19 cellular contexts compared by ENCODE assay signal in the genomic region with DNA sequence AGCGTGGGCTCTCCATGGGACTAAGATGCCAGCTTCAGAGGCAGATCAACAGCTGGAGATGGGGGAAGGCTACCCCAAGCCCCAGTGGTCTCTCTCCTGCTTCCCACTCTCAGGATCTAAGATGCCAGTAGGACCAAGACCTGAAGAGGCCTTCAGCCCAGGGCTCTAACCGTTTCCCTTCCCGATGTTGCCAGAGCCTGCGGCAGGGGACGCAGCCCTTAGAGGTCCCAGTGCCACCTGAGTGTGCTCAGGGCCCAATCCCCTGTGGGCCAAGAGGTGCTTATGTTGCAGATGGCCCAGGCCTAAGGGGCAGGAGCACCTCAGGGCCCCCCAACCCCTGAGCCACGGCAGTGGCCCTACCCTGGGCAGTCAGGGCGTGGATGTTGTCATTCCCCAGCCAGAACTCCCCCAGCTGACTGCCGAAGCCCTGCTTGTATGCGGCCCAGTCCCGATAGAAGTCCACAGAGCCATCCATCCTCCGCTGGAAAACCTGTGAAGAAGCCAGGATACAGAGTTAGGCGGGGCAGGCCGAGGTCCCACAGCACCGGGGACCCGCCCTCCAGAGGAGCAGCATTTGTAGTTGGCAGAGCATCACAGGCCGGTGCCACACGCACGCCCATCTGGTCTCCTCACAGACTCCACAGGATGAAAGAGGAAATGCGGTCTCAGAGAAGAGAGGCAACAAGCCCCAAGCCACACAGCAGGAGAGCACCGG. TPM values are rescaled to one million over a fixed set of nuclear protein-coding genes. Genes with fewer than 3 reads are reported as not detected.
DNase-seq lines count a peak whose midpoint lies in the region; ATAC-seq and TF ChIP-seq lines count a peak whose summit lies in the region.
"Had no signal": no experiment of that assay in that cellular context is flagged by ENCODE, and none has a peak within 500 bp of the region (broad histone marks: within the 10 kb centered on the region; RNA-seq: fewer than 3 reads in every experiment).

No MANE protein-coding gene starts in this region.

- TF ChIP-seq CTCF in right atrium auricular region (IDR thresholded peaks at IDR 0.05) (no peak), neutrophil (IDR thresholded peaks at IDR 0.05) (no peak)

- H3K36me3 ChIP-seq in right atrium auricular region (no peaks in the 10 kb centered on the region), neutrophil (peaks cover 78% of the 10 kb centered on the region)

- H3K27ac ChIP-seq in right atrium auricular region (no peak overlapping the region), neutrophil (peak overlapping the region; percentile 95)

- intact Hi-C loops in cardiac septum (cut with DNase I): no loop called here

- H3K27me3 ChIP-seq in right atrium auricular region (no peaks in the 10 kb centered on the region), neutrophil (no peaks in the 10 kb centered on the region)

- H3K9me3 ChIP-seq in right atrium auricular region (no peaks in the 10 kb centered on the region), neutrophil (no peaks in the 10 kb centered on the region)
- H3K9me3 ChIP-seq: BLaER1 treated with 17β-estradiol and CSF1 and Interleukin-3, amounts not matched to agents 10 nM and 100 nM had no signal

- ATAC-seq in HG03025 (IDR thresholded peaks at IDR 0.05; ENCODE audit: low FRiP score, unreplicated experiment): no peak
- ATAC-seq: Right ventricle myocardium inferior had no signal

- H3K4me1 ChIP-seq in right atrium auricular region (no peaks in the 10 kb centered on the region), neutrophil (ENCODE audit: control insufficient read depth in 1 of 2, insufficient read depth in 1 of 2, low read depth in 1 of 2, low read length in 1 of 2) (peaks cover 44 to 59% of the 10 kb centered on the region in 2 experiments)

- peak; percentile 44 for DNase-seq in cardiac septum (ENCODE audit: low spot score)
- no peak for DNase-seq in right atrium auricular region (ENCODE audit: low spot score)
- peak; percentile 38 for DNase-seq in ecto neural progenitor cell (ENCODE audit: low spot score)
- no peak for DNase-seq in nucleus accumbens (lab: John Stamatoyannopoulos, UW)
- DNase-seq in NCI-H526 (lab: John Stamatoyannopoulos, UW): no peak
- DNase-seq: CD8-positive, alpha-beta memory T cell; DMS79 treated with DMSO at 0.1 percent for 48 hours; Karpas-422; NCI-H1436; NCI-H2029 treated with DMSO at 0.1 percent for 48 hours; NCI-H446 treated with DMSO at 0.1 percent for 48 hours; NCI-H774 had no signal

- H3K4me3 ChIP-seq in right atrium auricular region (no peak overlapping the region), neutrophil (ENCODE audit: low read depth in 1 of 2, low read length in 1 of 2) (no peak overlapping the region)
- H3K4me3 ChIP-seq: BLaER1 treated with 17β-estradiol and CSF1 and Interleukin-3, amounts not matched to agents 10 nM and 100 nM had no signal

RNA-seq across cellular contexts. Expression of gene FCN1, which starts 5.4 kb away (rescaled TPM):
- 5.3 TPM for total RNA-seq in cardiac septum
- total RNA-seq in right atrium auricular region: 1 to 10 TPM in 1 of 2 donors, under 1 TPM in 1; 0.63 to 2.1 TPM
- total RNA-seq: H4, MCF 10A had no signal

RNA-seq across cellular contexts. Expression of gene FCN2, which starts 31.7 kb away (rescaled TPM):
- total RNA-seq in cardiac septum (not detected), right atrium auricular region (not detected)
- total RNA-seq: CD8-positive, alpha-beta memory T cell; H4; MCF 10A; OCI-LY7; Right ventricle myocardium inferior had no signal

Comparison
In these comparisons a context has a peak if more than half of its experiments do, and no peak if none do; other contexts are left out.
1. DNase-seq: peak in cardiac septum (single experiment) and ecto neural progenitor cell (single experiment); none in right atrium auricular region (single experiment), nucleus accumbens (0 of 56) and NCI-H526 (0 of 2).